Comparison of ENCODE assay signal across 9 cellular contexts in the genomic region with DNA sequence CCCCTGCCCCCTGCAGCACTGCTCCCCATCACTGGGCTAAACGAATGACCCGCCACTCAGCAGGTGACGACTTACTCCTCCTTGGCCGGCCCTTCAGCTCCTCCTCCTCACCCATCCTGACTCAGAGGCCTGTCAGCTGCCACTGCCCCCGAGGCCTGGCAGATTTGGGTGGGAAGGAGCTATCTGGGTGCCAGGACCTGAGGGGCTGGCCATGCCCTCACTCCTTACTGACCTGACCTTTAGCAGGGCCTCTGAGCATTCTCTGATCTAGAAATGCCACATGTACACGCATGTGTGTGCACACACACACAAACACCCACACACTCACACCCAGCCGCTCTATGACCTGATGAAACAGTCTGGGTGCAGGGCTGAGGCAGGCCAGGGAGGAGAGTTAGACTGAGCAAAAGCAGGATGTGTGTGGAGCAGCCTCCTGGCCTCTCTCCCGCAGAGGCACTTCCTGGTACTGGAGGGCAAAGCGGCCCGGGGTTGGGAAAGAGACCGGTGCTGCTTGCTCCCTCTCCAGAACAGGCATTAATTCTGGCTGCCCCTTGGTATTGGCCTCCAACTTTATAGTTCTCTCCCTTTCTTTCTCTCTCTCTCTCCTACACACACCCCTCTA.
A peak's percentile ranks its signal among the peaks of the same experiment; 100 is the strongest.
DNase-seq lines count a peak whose midpoint lies in the region; ATAC-seq and TF ChIP-seq lines count a peak whose summit lies in the region.
"Had no signal": no experiment of that assay in that cellular context is flagged by ENCODE, and none has a peak within 500 bp of the region (broad histone marks: within the 10 kb centered on the region; RNA-seq: fewer than 3 reads in every experiment).

No MANE protein-coding gene starts in this region.

- H3K4me3 ChIP-seq in duodenal mucosa (ENCODE audit: low read depth in 1 of 2, low read length in 2 of 2) (peak overlapping the region in 1 of 2 donors; percentile 46), muscle layer of colon (ENCODE audit: low read depth in 1 of 2, low read length in 2 of 2) (peak overlapping the region in 1 of 2 donors; percentile 46), upper lobe of right lung (no peak overlapping the region)

- H3K4me1 Mint-ChIP-seq in WTC11: peaks cover 11% of the 10 kb centered on the region

- H3K9ac ChIP-seq in duodenal mucosa (ENCODE audit: low read depth in 1 of 2, low read length in 2 of 2) (peak overlapping the region; percentile 66 to 67), muscle layer of colon (ENCODE audit: low read length) (peak overlapping the region; percentile 25)

- no peak for TF ChIP-seq CTCF in WTC11 (IDR thresholded peaks at IDR 0.05)
- no peak for TF ChIP-seq CTCF in upper lobe of right lung (IDR thresholded peaks at IDR 0.05)

- H3K27me3 Mint-ChIP-seq in WTC11 (ENCODE audit: low read depth): no peaks in the 10 kb centered on the region; the same call in 1 of the 2 replicates

- H3K9me3 Mint-ChIP-seq in WTC11: no peaks in the 10 kb centered on the region

- no peaks in the 10 kb centered on the region for H3K9me3 ChIP-seq in duodenal mucosa (ENCODE audit: control insufficient read depth in 1 of 2, low read length in 2 of 2)
- H3K9me3 ChIP-seq in muscle layer of colon (ENCODE audit: low read length): no peaks in the 10 kb centered on the region
- H3K9me3 ChIP-seq in upper lobe of right lung: no peaks in the 10 kb centered on the region

- DNase-seq in DMS53 (lab: John Stamatoyannopoulos, UW) (peak; percentile 52), DMS53 treated with DMSO at 0.1 percent for 48 hours (lab: John Stamatoyannopoulos, UW; ENCODE audit: unreplicated experiment) (no peak), WTC11 (ENCODE audit: low spot score) (no peak), upper lobe of right lung (peak; percentile 92), globus pallidus (ENCODE audit: low spot score) (no peak)

- ATAC-seq in HG03460 (IDR thresholded peaks at IDR 0.05; ENCODE audit: unreplicated experiment) (peak; percentile 31), WTC11 (peak; percentile 48), upper lobe of right lung (peak; percentile 84)

- H3K4me3 Mint-ChIP-seq in WTC11: no peak overlapping the region

- no peaks in the 10 kb centered on the region for H3K27me3 ChIP-seq in duodenal mucosa (ENCODE audit: control insufficient read depth in 1 of 2, insufficient read depth in 2 of 2, low read length in 2 of 2)
- H3K27me3 ChIP-seq in muscle layer of colon (ENCODE audit: control insufficient read depth in 1 of 2, insufficient read depth in 2 of 2, low read length in 2 of 2): no peaks in the 10 kb centered on the region
- no peaks in the 10 kb centered on the region for H3K27me3 ChIP-seq in upper lobe of right lung

- H3K27ac ChIP-seq in duodenal mucosa (ENCODE audit: low read depth, low read length) (peak overlapping the region; percentile 94), muscle layer of colon (ENCODE audit: low read depth, low read length) (peak overlapping the region; percentile 59), upper lobe of right lung (peak overlapping the region; percentile 87)
- H3K27ac ChIP-seq: 22Rv1 had no signal

- CTCF ChIA-PET in WTC11 (lab: Charles Lee): interaction anchor here (0.6 to 1.3 kb wide), 2 partner anchors 18 to 722 kb away, joined by 5 to 7 read pairs; no protein-coding TSS in a partner anchor

- no peak overlapping the region for H3K27ac Mint-ChIP-seq in WTC11

- POLR2A ChIA-PET in WTC11 (lab: Charles Lee): no interaction called here

- H3K36me3 ChIP-seq in duodenal mucosa (ENCODE audit: control insufficient read depth in 1 of 2, insufficient read depth in 2 of 2, low read length in 2 of 2) (no peaks in the 10 kb centered on the region), muscle layer of colon (ENCODE audit: insufficient read depth, low read length) (no peaks in the 10 kb centered on the region), upper lobe of right lung (no peaks in the 10 kb centered on the region)

- H3K4me1 ChIP-seq in duodenal mucosa (ENCODE audit: control insufficient read depth in 1 of 2, insufficient read depth in 2 of 2, low read length in 2 of 2) (peaks cover 67 to 68% of the 10 kb centered on the region in 2 donors), muscle layer of colon (ENCODE audit: insufficient read depth, low read length) (peaks cover 24% of the 10 kb centered on the region), upper lobe of right lung (peaks cover 39% of the 10 kb centered on the region)

- intact Hi-C loops in upper lobe of right lung (cut with DNase I): no loop called here

- H3K36me3 Mint-ChIP-seq in WTC11: no peaks in the 10 kb centered on the region

TF ChIP-seq in WTC11, 78 proteins besides CTCF, POLR2A, EP300 and RAD21:
- TF ChIP-seq GABPB1 (CRISPR knock-in tag; IDR thresholded peaks at IDR 0.05) (peak; percentile 96), MYBL2 (CRISPR knock-in tag; IDR thresholded peaks at IDR 0.05) (no peak), FOXK1 (CRISPR knock-in tag; IDR thresholded peaks at IDR 0.05) (no peak)
- TF ChIP-seq, protein P1, sequence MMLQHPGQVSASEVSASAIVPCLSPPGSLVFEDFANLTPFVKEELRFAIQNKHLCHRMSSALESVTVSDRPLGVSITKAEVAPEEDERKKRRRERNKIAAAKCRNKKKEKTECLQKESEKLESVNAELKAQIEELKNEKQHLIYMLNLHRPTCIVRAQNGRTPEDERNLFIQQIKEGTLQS (CRISPR knock-in tag; conservative IDR thresholded peaks at IDR 0.05): no peak

Comparison
In these comparisons a context has a peak if more than half of its experiments do, and no peak if none do; other contexts are left out.
1. DNase-seq: peak in DMS53 (single experiment) and upper lobe of right lung (single experiment); none in DMS53 treated with DMSO at 0.1 percent for 48 hours (single experiment), WTC11 (single experiment) and globus pallidus (single experiment).
2. ATAC-seq: peak in every context shown above with its lines; median percentile 84 in upper lobe of right lung; 48 in WTC11; 31 in HG03460.
3. Peak in every context shown above with its lines, with median percentiles within 50 percentile points of each other: H3K27ac ChIP-seq.